In the genomic region with DNA sequence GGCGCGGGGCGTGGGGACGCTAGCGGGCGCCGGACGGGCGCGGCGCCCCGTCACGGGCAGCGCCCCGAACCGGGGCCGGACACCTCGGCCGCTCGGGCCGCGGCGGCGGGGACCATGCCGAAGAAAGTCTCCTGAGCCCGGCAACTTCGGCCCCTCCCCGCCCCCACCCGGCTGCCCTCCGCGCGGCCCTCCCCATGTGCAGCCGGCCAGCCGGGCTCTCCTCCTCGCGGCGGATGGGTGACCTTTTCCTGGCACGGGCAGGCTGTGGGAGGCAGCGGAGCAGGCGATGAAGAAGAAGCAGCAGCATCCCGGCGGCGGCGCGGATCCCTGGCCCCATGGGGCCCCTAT, we compare ENCODE assay signal across 8 cellular contexts. TPM values are rescaled to one million over a fixed set of nuclear protein-coding genes. Genes with fewer than 3 reads are reported as not detected.
DNase-seq lines count a peak whose midpoint lies in the region; ATAC-seq and TF ChIP-seq lines count a peak whose summit lies in the region.

No MANE protein-coding gene starts in this region.

- no peak overlapping the region for H3K9ac ChIP-seq in parathyroid adenoma

- peaks cover 1% of the 10 kb centered on the region for H3K36me3 Mint-ChIP-seq in activated T-cell treated with anti-CD3 and anti-CD28 coated beads, Interleukin-2, amount 50 U/mL, for 24 hours (ENCODE audit: low read depth)
- H3K36me3 Mint-ChIP-seq in activated naive CD8-positive, alpha-beta T cell treated with anti-CD3 and anti-CD28 coated beads, Interleukin-2, amount 10 ng/mL, durations not matched to agents 7 days and 5 days: no peaks in the 10 kb centered on the region

- peak overlapping the region; percentile 81 for H2AFZ ChIP-seq in parathyroid adenoma

- POLR2A ChIA-PET in activated naive CD8-positive, alpha-beta T cell treated with anti-CD3 and anti-CD28 coated beads, Interleukin-2, amount 10 ng/mL, durations not matched to agents 7 days and 5 days (lab: Charles Lee): interaction anchor here (0.6 kb wide), 1 partner anchor 84 kb away, joined by 4 read pairs; no protein-coding TSS in a partner anchor

- peaks cover 24% of the 10 kb centered on the region for H3K4me1 Mint-ChIP-seq in activated T-cell treated with anti-CD3 and anti-CD28 coated beads, Interleukin-2, amount 50 U/mL, for 24 hours (ENCODE audit: low read depth)
- peaks cover 18% of the 10 kb centered on the region for H3K4me1 Mint-ChIP-seq in activated naive CD8-positive, alpha-beta T cell treated with anti-CD3 and anti-CD28 coated beads, Interleukin-2, amount 10 ng/mL, durations not matched to agents 7 days and 5 days

- no peaks in the 10 kb centered on the region for H3K9me3 ChIP-seq in parathyroid adenoma (ENCODE audit: control insufficient read depth, low read length)

- H3K36me3 ChIP-seq in parathyroid adenoma (ENCODE audit: control insufficient read depth, insufficient read depth, low read length): no peaks in the 10 kb centered on the region

- peak; percentile 39 for ATAC-seq in activated naive CD8-positive, alpha-beta T cell treated with anti-CD3 and anti-CD28 coated beads, Interleukin-2, amount 10 ng/mL, durations not matched to agents 7 days and 5 days (ENCODE audit: low read depth)
- peak; percentile 49 to 53 for ATAC-seq in left cardiac atrium
- ATAC-seq in HG02763 (IDR thresholded peaks at IDR 0.05; ENCODE audit: unreplicated experiment): no peak

- H3K9me3 Mint-ChIP-seq in activated T-cell treated with anti-CD3 and anti-CD28 coated beads, Interleukin-2, amount 50 U/mL, for 24 hours: no peaks in the 10 kb centered on the region
- H3K9me3 Mint-ChIP-seq in activated naive CD8-positive, alpha-beta T cell treated with anti-CD3 and anti-CD28 coated beads, Interleukin-2, amount 10 ng/mL, durations not matched to agents 7 days and 5 days: no peaks in the 10 kb centered on the region

- no peaks in the 10 kb centered on the region for H3K27me3 ChIP-seq in parathyroid adenoma (ENCODE audit: control insufficient read depth, insufficient read depth, low read length)

- H3K27me3 Mint-ChIP-seq in activated T-cell treated with anti-CD3 and anti-CD28 coated beads, Interleukin-2, amount 50 U/mL, for 24 hours: peaks cover 63% of the 10 kb centered on the region
- H3K27me3 Mint-ChIP-seq in activated naive CD8-positive, alpha-beta T cell treated with anti-CD3 and anti-CD28 coated beads, Interleukin-2, amount 10 ng/mL, durations not matched to agents 7 days and 5 days: peaks cover 69% of the 10 kb centered on the region

- peak overlapping the region; percentile 86 for H3K4me2 ChIP-seq in parathyroid adenoma (ENCODE audit: low read length)

- no peak overlapping the region for H3K27ac Mint-ChIP-seq in activated T-cell treated with anti-CD3 and anti-CD28 coated beads, Interleukin-2, amount 50 U/mL, for 24 hours
- H3K27ac Mint-ChIP-seq in activated naive CD8-positive, alpha-beta T cell treated with anti-CD3 and anti-CD28 coated beads, Interleukin-2, amount 10 ng/mL, durations not matched to agents 7 days and 5 days: no peak overlapping the region

- intact Hi-C loops in left cardiac atrium (cut with DNase I): loop anchor here (5.0 to 10.0 kb wide), 2 partner anchors 198 to 200 kb away; no protein-coding TSS in a partner anchor

- H3K27ac ChIP-seq in parathyroid adenoma: peak overlapping the region; percentile 68

- no peak for TF ChIP-seq CTCF in parathyroid adenoma (IDR thresholded peaks at IDR 0.05)

- H3K4me1 ChIP-seq in parathyroid adenoma: no peaks in the 10 kb centered on the region

- no peaks in the 10 kb centered on the region for H3K79me2 ChIP-seq in parathyroid adenoma

- H3K4me3 ChIP-seq in parathyroid adenoma (ENCODE audit: low read depth, low read length): peak overlapping the region; percentile 52

- peak overlapping the region; percentile 87 for H3K4me3 Mint-ChIP-seq in activated T-cell treated with anti-CD3 and anti-CD28 coated beads, Interleukin-2, amount 50 U/mL, for 24 hours
- H3K4me3 Mint-ChIP-seq in activated naive CD8-positive, alpha-beta T cell treated with anti-CD3 and anti-CD28 coated beads, Interleukin-2, amount 10 ng/mL, durations not matched to agents 7 days and 5 days: peak overlapping the region; percentile 66

- peak; percentile 62 for DNase-seq in activated T-cell treated with anti-CD3 and anti-CD28 coated beads, Interleukin-2, amount 50 U/mL, for 24 hours
- DNase-seq in activated T-cell treated with anti-CD3 and anti-CD28 coated beads, Interleukin-2, amount 50 U/mL, for 1 hour: no peak
- DNase-seq in HuH-7 (ENCODE audit: low spot score) (peak; percentile 26), left cardiac atrium (peak; percentile 62), pons (ENCODE audit: low spot score) (no peak)
- DNase-seq in activated naive CD8-positive, alpha-beta T cell treated with anti-CD3 and anti-CD28 coated beads, Interleukin-2, amount 10 ng/mL, durations not matched to agents 7 days and 5 days: peak; percentile 57

RNA-seq across cellular contexts. Expression of a gene that starts 0.3 kb away (rescaled TPM):
- total RNA-seq in activated naive CD8-positive, alpha-beta T cell treated with anti-CD3 and anti-CD28 coated beads, Interleukin-2, amount 10 ng/mL, durations not matched to agents 7 days and 5 days: 1 to 10 TPM; 2.9 to 3.1 TPM
- 1 to 10 TPM; 3.5 to 6.5 TPM for total RNA-seq in left cardiac atrium

Comparison
In these comparisons a context has a peak if more than half of its experiments do, and no peak if none do; other contexts are left out.
1. DNase-seq: peak in activated T-cell treated with anti-CD3 and anti-CD28 coated beads, Interleukin-2, amount 50 U/mL, for 24 hours (single experiment), HuH-7 (single experiment), activated naive CD8-positive, alpha-beta T cell treated with anti-CD3 and anti-CD28 coated beads, Interleukin-2, amount 10 ng/mL, durations not matched to agents 7 days and 5 days (single experiment) and left cardiac atrium (single experiment); none in activated T-cell treated with anti-CD3 and anti-CD28 coated beads, Interleukin-2, amount 50 U/mL, for 1 hour (single experiment) and pons (single experiment).